22 cellular contexts compared by ENCODE assay signal in genomic region chr16:6835516-6835915, GRCh38.
"Had no signal": no experiment of that assay in that cellular context is flagged by ENCODE, and none has a peak within 500 bp of the region (broad histone marks: within the 10 kb centered on the region; RNA-seq: fewer than 3 reads in every experiment).

No MANE protein-coding gene starts in this region.

- DNase-seq: colonic mucosa; cortex of kidney; effector CD8-positive, alpha-beta T cell; effector memory CD8-positive, alpha-beta T cell; endodermal cell; foreskin keratinocyte; heart left ventricle; hypothalamus; immature natural killer cell; islet precursor cell; kidney; left cardiac atrium; left lung; left ventricle myocardium superior; lower lobe of right lung; mesenchymal stem cell; mucosa of descending colon; naive B cell; naive thymus-derived CD8-positive, alpha-beta T cell had no signal

- FAIRE-seq: endometrium, frontal cortex, kidney had no signal

- ATAC-seq: effector memory CD8-positive, alpha-beta T cell; foreskin keratinocyte; gastroesophageal sphincter; heart left ventricle; left cardiac atrium; left lung; left ventricle myocardium superior; lower lobe of right lung; mucosa of descending colon; naive thymus-derived CD8-positive, alpha-beta T cell had no signal
